In genomic region chr1:108605633-108606032, GRCh38 we compare ENCODE assay signal across 36 cellular contexts. TPM values are rescaled to one million over a fixed set of nuclear protein-coding genes. Genes with fewer than 3 reads are reported as not detected.
"Had no signal": no experiment of that assay in that cellular context is flagged by ENCODE, and none has a peak within 500 bp of the region (broad histone marks: within the 10 kb centered on the region; RNA-seq: fewer than 3 reads in every experiment).

No MANE protein-coding gene starts in this region.

- H3K27me3 ChIP-seq: MG63 had no signal

- DNase-seq: Karpas-422, Kasumi-1, KG1, MG63, MV-4-11, NCI-H1048, NCI-H1092, NCI-H1092 treated with DMSO at 0.1 percent for 48 hours, NCI-H1105, NCI-H1105 treated with DMSO at 0.1 percent for 48 hours, NCI-H1417, NCI-H1417 treated with DMSO at 0.1 percent for 48 hours, NCI-H1436, NCI-H1436 treated with DMSO at 0.1 percent for 48 hours, NCI-H146, NCI-H1694, NCI-H1694 treated with DMSO at 0.1 percent for 48 hours, NCI-H187, NCI-H187 treated with DMSO at 0.1 percent for 48 hours, NCI-H1930, NCI-H2029, NCI-H2029 treated with DMSO at 0.1 percent for 48 hours, NCI-H2081, NCI-H2081 treated with DMSO at 0.1 percent for 48 hours, NCI-H2107, NCI-H2171, NCI-H2171 treated with DMSO at 0.1 percent for 48 hours, NCI-H2227 treated with DMSO at 0.1 percent for 48 hours, NCI-H226, NCI-H345, NCI-H446, NCI-H446 treated with DMSO at 0.1 percent for 48 hours, NCI-H510A had no signal

- H3K4me3 ChIP-seq: MG63 had no signal

- H3K9ac ChIP-seq: KMS-11 had no signal

- H3K9me3 ChIP-seq: MG63 had no signal

- H3K27ac ChIP-seq: KMS-11 had no signal

- H3K4me2 ChIP-seq: KMS-11 had no signal

RNA-seq across cellular contexts. Expression of gene HENMT1, which starts 55.3 kb away (rescaled TPM):
- total RNA-seq: M059J, MCF 10A had no signal
